12 cellular contexts compared by ENCODE assay signal in genomic region chr2:233082934-233083755, GRCh38. TPM values are rescaled to one million over a fixed set of nuclear protein-coding genes. Genes with fewer than 3 reads are reported as not detected.
DNase-seq lines count a peak whose midpoint lies in the region; TF ChIP-seq lines count a peak whose summit lies in the region.
"Had no signal": no experiment of that assay in that cellular context is flagged by ENCODE, and none has a peak within 500 bp of the region (broad histone marks: within the 10 kb centered on the region; RNA-seq: fewer than 3 reads in every experiment).

No MANE protein-coding gene starts in this region.

- peak overlapping the region; percentile 58 for H3K4me3 Mint-ChIP-seq in activated naive CD4-positive, alpha-beta T cell treated with anti-CD3 and anti-CD28 coated beads for 36 hours
- H3K4me3 Mint-ChIP-seq in activated T-helper 1 cell treated with anti-CD3 and anti-CD28 coated beads, Interleukin-12 subunit alpha, Interleukin-12 subunit beta, Interleukin-2, Interleukin-4 antibody, amounts not matched to agents 30 ng/mL and 10 ng/mL and 1 ng/mL, durations not matched to agents 14 hours and 24 hours and 36 hours, result peak overlapping the region; percentile 82
- H3K4me3 Mint-ChIP-seq: brain had no signal

- no peaks in the 10 kb centered on the region for H3K27me3 ChIP-seq in liver (ENCODE audit: control insufficient read depth in 4 of 4, insufficient read depth in 4 of 4, low read length in 3 of 4)
- H3K27me3 ChIP-seq in tibial artery, result no peaks in the 10 kb centered on the region

- H3K4me1 Mint-ChIP-seq in activated naive CD4-positive, alpha-beta T cell treated with anti-CD3 and anti-CD28 coated beads for 36 hours (ENCODE audit: low read depth), result peaks cover 85% of the 10 kb centered on the region
- H3K4me1 Mint-ChIP-seq in activated T-helper 1 cell treated with anti-CD3 and anti-CD28 coated beads, Interleukin-12 subunit alpha, Interleukin-12 subunit beta, Interleukin-2, Interleukin-4 antibody, amounts not matched to agents 30 ng/mL and 10 ng/mL and 1 ng/mL, durations not matched to agents 14 hours and 24 hours and 36 hours (ENCODE audit: low read depth), result peaks cover 81% of the 10 kb centered on the region

- intact Hi-C loops in activated naive CD4-positive, alpha-beta T cell treated with anti-CD3 and anti-CD28 coated beads for 36 hours (cut with micrococcal nuclease), result loop anchor here (1.0 to 10.0 kb wide), 9 partner anchors 32 to 1409 kb away; partner anchors contain the start of genes ATG16L1, DGKD and HJURP
- intact Hi-C loops in activated T-helper 1 cell treated with anti-CD3 and anti-CD28 coated beads, Interleukin-12 subunit alpha, Interleukin-12 subunit beta, Interleukin-2, Interleukin-4 antibody, amounts not matched to agents 30 ng/mL and 10 ng/mL and 1 ng/mL, durations not matched to agents 14 hours and 24 hours and 36 hours (cut with micrococcal nuclease), result loop anchor here (1.0 to 5.0 kb wide), 6 partner anchors 17 to 386 kb away; partner anchors contain the start of gene GIGYF2
- intact Hi-C loops in tibial artery (cut with DNase I; ENCODE audit: low total_unique reads), result no loop called here

- H3K27ac ChIP-seq in liver (ENCODE audit: low read depth in 1 of 2, low read length in 2 of 2) (peak overlapping the region; percentile 69 to 79), tibial artery (peak overlapping the region; percentile 16 to 33)

- H3K27ac Mint-ChIP-seq in activated naive CD4-positive, alpha-beta T cell treated with anti-CD3 and anti-CD28 coated beads for 36 hours, result peak overlapping the region; percentile 96
- H3K27ac Mint-ChIP-seq in activated T-helper 1 cell treated with anti-CD3 and anti-CD28 coated beads, Interleukin-12 subunit alpha, Interleukin-12 subunit beta, Interleukin-2, Interleukin-4 antibody, amounts not matched to agents 30 ng/mL and 10 ng/mL and 1 ng/mL, durations not matched to agents 14 hours and 24 hours and 36 hours, result peak overlapping the region; percentile 91

- TF ChIP-seq CTCF in liver (IDR thresholded peaks at IDR 0.05; ENCODE audit: low read depth, low read length, missing input control), result no peak
- TF ChIP-seq CTCF in tibial artery (IDR thresholded peaks at IDR 0.05), result no peak

- CTCF ChIA-PET in activated naive CD4-positive, alpha-beta T cell treated with anti-CD3 and anti-CD28 coated beads for 36 hours (lab: Charles Lee), result interaction anchor here (0.6 to 5.3 kb wide), 10 partner anchors 7 to 159 kb away, joined by 3 to 41 read pairs (median 4); partner anchors contain the start of gene INPP5D

- DNase-seq in activated naive CD4-positive, alpha-beta T cell treated with anti-CD3 and anti-CD28 coated beads for 36 hours, result no peak
- DNase-seq in activated naive CD4-positive, alpha-beta T cell treated with Interleukin-2 at 50 U/mL for 16 hours, result no peak
- no peak for DNase-seq in activated T-helper 1 cell treated with anti-CD3 and anti-CD28 coated beads, Interleukin-12 subunit alpha, Interleukin-12 subunit beta, Interleukin-2, Interleukin-4 antibody, amounts not matched to agents 30 ng/mL and 10 ng/mL and 1 ng/mL, durations not matched to agents 14 hours and 24 hours and 36 hours (ENCODE audit: low spot score)
- DNase-seq in tibial artery (peak in 1 of 2 donors; percentile 55), NCI-H187 (lab: John Stamatoyannopoulos, UW) (no peak), 8988T (no peak)
- DNase-seq in stimulated activated CD4-positive, alpha-beta T cell treated with anti-CD3 and anti-CD28 coated beads, Interleukin-4, amount 100 ng/mL, for 4 hours, result no peak
- DNase-seq: SHP77 treated with DMSO at 0.1 percent for 48 hours had no signal

- H3K9me3 Mint-ChIP-seq in activated naive CD4-positive, alpha-beta T cell treated with anti-CD3 and anti-CD28 coated beads for 36 hours, result peaks cover 2% of the 10 kb centered on the region
- H3K9me3 Mint-ChIP-seq in activated T-helper 1 cell treated with anti-CD3 and anti-CD28 coated beads, Interleukin-12 subunit alpha, Interleukin-12 subunit beta, Interleukin-2, Interleukin-4 antibody, amounts not matched to agents 30 ng/mL and 10 ng/mL and 1 ng/mL, durations not matched to agents 14 hours and 24 hours and 36 hours, result no peaks in the 10 kb centered on the region

- H3K36me3 ChIP-seq in liver (ENCODE audit: control insufficient read depth in 4 of 4, insufficient read depth in 3 of 4, low read depth in 1 of 4, low read length in 3 of 4), result no peaks in the 10 kb centered on the region
- no peaks in the 10 kb centered on the region for H3K36me3 ChIP-seq in tibial artery

- peaks cover 39% of the 10 kb centered on the region for H3K36me3 Mint-ChIP-seq in activated naive CD4-positive, alpha-beta T cell treated with anti-CD3 and anti-CD28 coated beads for 36 hours (ENCODE audit: low read depth)
- H3K36me3 Mint-ChIP-seq in activated T-helper 1 cell treated with anti-CD3 and anti-CD28 coated beads, Interleukin-12 subunit alpha, Interleukin-12 subunit beta, Interleukin-2, Interleukin-4 antibody, amounts not matched to agents 30 ng/mL and 10 ng/mL and 1 ng/mL, durations not matched to agents 14 hours and 24 hours and 36 hours (ENCODE audit: low read depth), result peaks cover 40% of the 10 kb centered on the region
- H3K36me3 Mint-ChIP-seq: brain had no signal

- H3K4me3 ChIP-seq in liver (ENCODE audit: low read depth in 1 of 3, low read length in 3 of 3), result no peak overlapping the region
- H3K4me3 ChIP-seq in tibial artery, result no peak overlapping the region

- peaks cover 0 to 8% (median 3%) of the 10 kb centered on the region in 4 donors for H3K4me1 ChIP-seq in liver (ENCODE audit: control insufficient read depth in 4 of 4, insufficient read depth in 4 of 4, low read length in 3 of 4)
- H3K4me1 ChIP-seq in tibial artery, result no peaks in the 10 kb centered on the region

- H3K9ac ChIP-seq in liver (ENCODE audit: low read depth in 1 of 2, low read length in 2 of 2), result peak overlapping the region in 1 of 2 donors; percentile 53

- no peaks in the 10 kb centered on the region for H3K27me3 Mint-ChIP-seq in activated naive CD4-positive, alpha-beta T cell treated with anti-CD3 and anti-CD28 coated beads for 36 hours (ENCODE audit: low read depth)
- no peaks in the 10 kb centered on the region for H3K27me3 Mint-ChIP-seq in activated T-helper 1 cell treated with anti-CD3 and anti-CD28 coated beads, Interleukin-12 subunit alpha, Interleukin-12 subunit beta, Interleukin-2, Interleukin-4 antibody, amounts not matched to agents 30 ng/mL and 10 ng/mL and 1 ng/mL, durations not matched to agents 14 hours and 24 hours and 36 hours (ENCODE audit: insufficient read depth)

- TF ChIP-seq RAD21 in liver (IDR thresholded peaks at IDR 0.05), result no peak

- H3K9me3 ChIP-seq in liver (ENCODE audit: control insufficient read depth in 4 of 4, low read length in 3 of 4), result no peaks in the 10 kb centered on the region
- H3K9me3 ChIP-seq in tibial artery, result no peaks in the 10 kb centered on the region

- 70% methylated on average over 9 of the region's 9 CpGs for WGBS in liver

TF ChIP-seq in liver, 16 proteins besides CTCF, POLR2A, EP300 and RAD21:
- TF ChIP-seq FOXA1 (IDR thresholded peaks at IDR 0.05) (no peak), RXRA (IDR thresholded peaks at IDR 0.05) (no peak), EGR1 (IDR thresholded peaks at IDR 0.05; ENCODE audit: low read depth in 2 of 2) (no peak), NR2F2 (IDR thresholded peaks at IDR 0.05) (no peak)

RNA-seq across cellular contexts. Expression of gene INPP5D, which starts 23.0 kb away (rescaled TPM):
- 10 to 100 TPM; 50.9 to 51.0 TPM for total RNA-seq in activated naive CD4-positive, alpha-beta T cell treated with anti-CD3 and anti-CD28 coated beads for 36 hours
- 60.9 and 61.2 TPM in 2 replicates for total RNA-seq in activated T-helper 1 cell treated with anti-CD3 and anti-CD28 coated beads, Interleukin-12 subunit alpha, Interleukin-12 subunit beta, Interleukin-2, Interleukin-4 antibody, amounts not matched to agents 30 ng/mL and 10 ng/mL and 1 ng/mL, durations not matched to agents 14 hours and 24 hours and 36 hours
- 10 to 100 TPM in 1 of 2 donors, 1 to 10 TPM in 1; 8.9 to 18.8 TPM for total RNA-seq in liver
- polyA plus RNA-seq in liver, result 1 to 10 TPM; 2.9 to 4.2 TPM

RNA-seq across cellular contexts. Expression of gene NEU2, which starts 50.7 kb away (rescaled TPM):
- not detected for total RNA-seq in activated naive CD4-positive, alpha-beta T cell treated with anti-CD3 and anti-CD28 coated beads for 36 hours
- not detected in 2 replicates for total RNA-seq in activated T-helper 1 cell treated with anti-CD3 and anti-CD28 coated beads, Interleukin-12 subunit alpha, Interleukin-12 subunit beta, Interleukin-2, Interleukin-4 antibody, amounts not matched to agents 30 ng/mL and 10 ng/mL and 1 ng/mL, durations not matched to agents 14 hours and 24 hours and 36 hours
- total RNA-seq in liver, result not detected
- polyA plus RNA-seq in liver, result not detected
- total RNA-seq: HT-29 had no signal
- polyA plus RNA-seq: BJ had no signal
